In genomic region chr9:127562841-127563523, GRCh38 we compare ENCODE assay signal across 10 cellular contexts. TPM values are rescaled to one million over a fixed set of nuclear protein-coding genes. Genes with fewer than 3 reads are reported as not detected.
DNase-seq lines count a peak whose midpoint lies in the region; ATAC-seq and TF ChIP-seq lines count a peak whose summit lies in the region.
"Had no signal": no experiment of that assay in that cellular context is flagged by ENCODE, and none has a peak within 500 bp of the region (broad histone marks: within the 10 kb centered on the region; RNA-seq: fewer than 3 reads in every experiment).

No MANE protein-coding gene starts in this region.

- no peak overlapping the region for H3K4me3 ChIP-seq in CD8-positive, alpha-beta memory T cell (ENCODE audit: low read length)
- no peak overlapping the region for H3K4me3 ChIP-seq in SK-N-MC
- H3K4me3 ChIP-seq in fibroblast of lung (replicated peaks in 1 of 4; ENCODE audit: control extremely low read depth in 1 of 4, insufficient read depth in 1 of 4, low read depth in 3 of 4, low read length in 4 of 4): peak overlapping the region in 3 of 4 experiments; percentile 27 to 39 (median 28)
- H3K4me3 ChIP-seq in MM.1S (ENCODE audit: low read length): no peak overlapping the region

- no peak overlapping the region for H3K27ac ChIP-seq in CD8-positive, alpha-beta memory T cell (ENCODE audit: low read depth, low read length)
- peak overlapping the region; percentile 17; the same call in 1 of the 2 replicates for H3K27ac ChIP-seq in SK-N-MC
- peak overlapping the region; percentile 91 for H3K27ac ChIP-seq in fibroblast of lung (ENCODE audit: insufficient read depth, low read length)
- no peak overlapping the region for H3K27ac ChIP-seq in MM.1S (ENCODE audit: low read length)

- H3K9me2 ChIP-seq in MM.1S (replicated peaks; ENCODE audit: insufficient read depth, low read length): no peaks in the 10 kb centered on the region

- H3K9me3 ChIP-seq in CD8-positive, alpha-beta memory T cell (ENCODE audit: low read length): no peaks in the 10 kb centered on the region
- H3K9me3 ChIP-seq in SK-N-MC (ENCODE audit: low read depth, low read length): no peaks in the 10 kb centered on the region
- no peaks in the 10 kb centered on the region for H3K9me3 ChIP-seq in fibroblast of lung (ENCODE audit: control insufficient read depth, insufficient read depth, low read depth, low read length)
- no peaks in the 10 kb centered on the region for H3K9me3 ChIP-seq in MM.1S (replicated peaks; ENCODE audit: insufficient read depth, low read length)

- H3K4me3 Mint-ChIP-seq in CD8-positive, alpha-beta memory T cell: peak overlapping the region in 1 of 7 donors; percentile 73
- peak overlapping the region; percentile 58 for H3K4me3 Mint-ChIP-seq in osteocyte (ENCODE audit: unreplicated experiment)
- H3K4me3 Mint-ChIP-seq: activated CD4-positive, alpha-beta T cell treated with anti-CD3 and anti-CD28 coated beads for 36 hours had no signal

- H3K36me3 Mint-ChIP-seq in CD8-positive, alpha-beta memory T cell: peaks cover 0 to 2% (median 1%) of the 10 kb centered on the region in 3 donors
- H3K36me3 Mint-ChIP-seq in osteocyte (ENCODE audit: unreplicated experiment): peaks cover 19% of the 10 kb centered on the region

- peaks cover 97% of the 10 kb centered on the region for H3K79me2 ChIP-seq in fibroblast of lung (ENCODE audit: control insufficient read depth, insufficient read depth, low read length)
- H3K79me2 ChIP-seq in MM.1S (ENCODE audit: low read length): no peaks in the 10 kb centered on the region

- TF ChIP-seq CTCF in fibroblast of lung (conservative IDR thresholded peaks at IDR 0.05 in 1 of 2, IDR thresholded peaks at IDR 0.05 in 1 of 2; ENCODE audit: low read depth in 1 of 2, low read length in 2 of 2) (peak in 1 of 2 donors; percentile 14), osteocyte (IDR thresholded peaks at IDR 0.05) (no peak), MM.1S (IDR thresholded peaks at IDR 0.05; ENCODE audit: low read length) (no peak)

- no peaks in the 10 kb centered on the region for H3K27me3 Mint-ChIP-seq in CD8-positive, alpha-beta memory T cell
- H3K27me3 Mint-ChIP-seq in osteocyte (ENCODE audit: unreplicated experiment): no peaks in the 10 kb centered on the region
- H3K27me3 Mint-ChIP-seq: activated CD4-positive, alpha-beta T cell treated with anti-CD3 and anti-CD28 coated beads for 36 hours had no signal

- H4K20me1 ChIP-seq in fibroblast of lung (ENCODE audit: control insufficient read depth, extremely low read depth, insufficient read depth, low read length): no peaks in the 10 kb centered on the region
- no peaks in the 10 kb centered on the region for H4K20me1 ChIP-seq in MM.1S (ENCODE audit: insufficient read depth, low read length)

- peaks cover 31 to 51% (median 38%) of the 10 kb centered on the region in 3 donors for H3K4me1 Mint-ChIP-seq in CD8-positive, alpha-beta memory T cell
- H3K4me1 Mint-ChIP-seq in osteocyte (ENCODE audit: unreplicated experiment): peaks cover 81% of the 10 kb centered on the region

- ATAC-seq in GM18858 (IDR thresholded peaks at IDR 0.05; ENCODE audit: unreplicated experiment): no peak
- ATAC-seq: activated CD4-positive, alpha-beta T cell treated with anti-CD3 and anti-CD28 coated beads for 36 hours had no signal

- CTCF ChIA-PET in CD8-positive, alpha-beta memory T cell (lab: Charles Lee): no interaction called here

- no peaks in the 10 kb centered on the region for H3F3A ChIP-seq in MM.1S (ENCODE audit: insufficient read depth, low read length)

- POLR2A ChIA-PET in CD8-positive, alpha-beta memory T cell (lab: Charles Lee): no interaction called here

- peaks cover 17% of the 10 kb centered on the region for H3K4me1 ChIP-seq in CD8-positive, alpha-beta memory T cell (ENCODE audit: insufficient read depth, low read length)
- peaks cover 64% of the 10 kb centered on the region for H3K4me1 ChIP-seq in fibroblast of lung (ENCODE audit: control insufficient read depth, extremely low read depth, insufficient read depth, low read length)
- H3K4me1 ChIP-seq in MM.1S (ENCODE audit: low read length): no peaks in the 10 kb centered on the region

- H3K4me2 ChIP-seq in fibroblast of lung (ENCODE audit: extremely low read depth, insufficient read depth, low read length) (peak overlapping the region; percentile 84), MM.1S (ENCODE audit: low read depth, low read length) (no peak overlapping the region)

- H3K36me3 ChIP-seq in CD8-positive, alpha-beta memory T cell (ENCODE audit: insufficient read depth, low read length): no peaks in the 10 kb centered on the region
- no peaks in the 10 kb centered on the region; the same call in 1 of the 2 replicates for H3K36me3 ChIP-seq in SK-N-MC (ENCODE audit: insufficient read depth, low read length)
- peaks cover 33% of the 10 kb centered on the region for H3K36me3 ChIP-seq in fibroblast of lung (ENCODE audit: control insufficient read depth, insufficient read depth, low read length)
- no peaks in the 10 kb centered on the region for H3K36me3 ChIP-seq in MM.1S (replicated peaks; ENCODE audit: insufficient read depth, low read length)

- H3K9me3 Mint-ChIP-seq in CD8-positive, alpha-beta memory T cell: no peaks in the 10 kb centered on the region
- no peaks in the 10 kb centered on the region for H3K9me3 Mint-ChIP-seq in osteocyte (ENCODE audit: unreplicated experiment)

- H3K9ac ChIP-seq in SK-N-MC (ENCODE audit: insufficient read length): no peak overlapping the region
- peak overlapping the region; percentile 69 for H3K9ac ChIP-seq in fibroblast of lung (ENCODE audit: insufficient read depth, low read length)
- H3K9ac ChIP-seq in MM.1S (ENCODE audit: low read length): no peak overlapping the region

- H3K27me3 ChIP-seq in CD8-positive, alpha-beta memory T cell (ENCODE audit: insufficient read depth, low read length, poor library complexity, severe bottlenecking): no peaks in the 10 kb centered on the region
- H3K27me3 ChIP-seq in fibroblast of lung (ENCODE audit: control insufficient read depth, insufficient read depth, low read length) (no peaks in the 10 kb centered on the region), MM.1S (replicated peaks; ENCODE audit: insufficient read depth, low read length) (no peaks in the 10 kb centered on the region)

- no peak for DNase-seq in CD8-positive, alpha-beta memory T cell
- no peak for DNase-seq in SK-N-MC (ENCODE audit: low read depth, low spot score)
- peak; percentile 71 to 83 for DNase-seq in fibroblast of lung (ENCODE audit: low read depth in 2 of 2)
- no peak for DNase-seq in osteocyte (ENCODE audit: extremely low spot score, unreplicated experiment)
- no peak for DNase-seq in MM.1S
- no peak for DNase-seq in stimulated activated CD4-positive, alpha-beta T cell treated with anti-CD3 and anti-CD28 coated beads, Interleukin-1b, Interleukin-23, amount 100 ng/mL, for 48 hours
- DNase-seq in activated CD4-positive, CD25-positive, alpha-beta regulatory T cell (lab: John Stamatoyannopoulos, UW): no peak
- DNase-seq: activated CD4-positive, alpha-beta T cell treated with anti-CD3 and anti-CD28 coated beads for 36 hours; NCI-H187 had no signal

- H2AFZ ChIP-seq in fibroblast of lung (ENCODE audit: low read length) (no peak overlapping the region), MM.1S (ENCODE audit: low read length) (no peak overlapping the region)

- peak overlapping the region in 5 of 8 donors; percentile 29 to 86 (median 36) for H3K27ac Mint-ChIP-seq in CD8-positive, alpha-beta memory T cell
- H3K27ac Mint-ChIP-seq in osteocyte (ENCODE audit: unreplicated experiment): peak overlapping the region; percentile 98
- H3K27ac Mint-ChIP-seq: activated CD4-positive, alpha-beta T cell treated with anti-CD3 and anti-CD28 coated beads for 36 hours had no signal

RNA-seq across cellular contexts. Expression of gene STXBP1, which starts 49.1 kb away (rescaled TPM):
- 10 to 100 TPM; 14.5 to 15.2 TPM for total RNA-seq in CD8-positive, alpha-beta memory T cell
- 8.2 TPM for polyA plus RNA-seq in CD8-positive, alpha-beta memory T cell
- total RNA-seq in fibroblast of lung (19.8 and 36.0 TPM in 2 replicates), osteocyte (44.9 and 46.5 TPM in 2 replicates)
- 25.6 and 34.6 TPM in 2 replicates for polyA plus RNA-seq in fibroblast of lung
- polyA plus RNA-seq in fibroblast of lung (2012): 41.9 and 43.7 TPM in 2 replicates
- polyA minus RNA-seq in fibroblast of lung (ENCODE audit: low replicate concordance): 61.1 and 80.7 TPM in 2 replicates

Comparison
In these comparisons a context has a peak if more than half of its experiments do, and no peak if none do; other contexts are left out.
1. DNase-seq: peak in fibroblast of lung (2 of 2); none in CD8-positive, alpha-beta memory T cell (0 of 5), SK-N-MC (single experiment), osteocyte (single experiment), MM.1S (single experiment), stimulated activated CD4-positive, alpha-beta T cell treated with anti-CD3 and anti-CD28 coated beads, Interleukin-1b, Interleukin-23, amount 100 ng/mL, for 48 hours (single experiment) and activated CD4-positive, CD25-positive, alpha-beta regulatory T cell (0 of 4).
2. H3K27ac ChIP-seq: peak in SK-N-MC (single experiment) and fibroblast of lung (single experiment); none in CD8-positive, alpha-beta memory T cell (single experiment) and MM.1S (single experiment).
3. H3K4me3 ChIP-seq: peak in fibroblast of lung (3 of 4); none in CD8-positive, alpha-beta memory T cell (single experiment), SK-N-MC (single experiment) and MM.1S (single experiment).